ENCODE assay signal across 1 cellular context in the genomic region with DNA sequence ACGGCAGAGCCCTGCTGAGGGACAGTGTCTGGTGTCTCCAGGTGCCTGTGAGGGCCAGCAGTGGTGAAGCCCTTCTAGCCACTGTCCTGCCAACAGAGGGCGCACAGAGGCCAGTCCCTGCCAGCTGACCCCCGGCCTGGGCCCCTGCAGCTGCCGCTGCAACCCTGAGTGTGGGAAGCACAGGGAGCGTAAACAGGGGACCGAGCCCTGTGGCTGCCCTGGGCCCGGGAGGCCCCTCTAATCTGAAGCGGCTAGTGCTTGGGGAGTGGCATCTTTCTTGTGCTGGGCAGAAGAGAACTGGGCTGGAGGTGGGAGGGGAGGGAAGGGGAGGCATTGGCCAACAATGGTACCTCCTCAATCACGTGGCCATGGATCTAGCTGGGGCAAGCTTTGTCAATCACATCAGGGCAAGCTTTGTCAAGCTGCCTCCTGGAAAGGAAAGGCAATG.
TF ChIP-seq lines count a peak whose summit lies in the region.

No MANE protein-coding gene starts in this region.

TF ChIP-seq in HepG2, 621 proteins besides CTCF, POLR2A, EP300 and RAD21 (continued from another document and continues in another):
- TF ChIP-seq, protein P1, sequence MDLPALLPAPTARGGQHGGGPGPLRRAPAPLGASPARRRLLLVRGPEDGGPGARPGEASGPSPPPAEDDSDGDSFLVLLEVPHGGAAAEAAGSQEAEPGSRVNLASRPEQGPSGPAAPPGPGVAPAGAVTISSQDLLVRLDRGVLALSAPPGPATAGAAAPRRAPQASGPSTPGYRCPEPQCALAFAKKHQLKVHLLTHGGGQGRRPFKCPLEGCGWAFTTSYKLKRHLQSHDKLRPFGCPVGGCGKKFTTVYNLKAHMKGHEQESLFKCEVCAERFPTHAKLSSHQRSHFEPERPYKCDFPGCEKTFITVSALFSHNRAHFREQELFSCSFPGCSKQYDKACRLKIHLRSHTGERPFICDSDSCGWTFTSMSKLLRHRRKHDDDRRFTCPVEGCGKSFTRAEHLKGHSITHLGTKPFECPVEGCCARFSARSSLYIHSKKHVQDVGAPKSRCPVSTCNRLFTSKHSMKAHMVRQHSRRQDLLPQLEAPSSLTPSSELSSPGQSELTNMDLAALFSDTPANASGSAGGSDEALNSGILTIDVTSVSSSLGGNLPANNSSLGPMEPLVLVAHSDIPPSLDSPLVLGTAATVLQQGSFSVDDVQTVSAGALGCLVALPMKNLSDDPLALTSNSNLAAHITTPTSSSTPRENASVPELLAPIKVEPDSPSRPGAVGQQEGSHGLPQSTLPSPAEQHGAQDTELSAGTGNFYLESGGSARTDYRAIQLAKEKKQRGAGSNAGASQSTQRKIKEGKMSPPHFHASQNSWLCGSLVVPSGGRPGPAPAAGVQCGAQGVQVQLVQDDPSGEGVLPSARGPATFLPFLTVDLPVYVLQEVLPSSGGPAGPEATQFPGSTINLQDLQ (CRISPR knock-in tag; IDR thresholded peaks at IDR 0.05) = no peak
- TF ChIP-seq EED (CRISPR knock-in tag; IDR thresholded peaks at IDR 0.05) = no peak
- no peak for TF ChIP-seq FOXK2 (IDR thresholded peaks at IDR 0.05)
- TF ChIP-seq, protein P2, sequence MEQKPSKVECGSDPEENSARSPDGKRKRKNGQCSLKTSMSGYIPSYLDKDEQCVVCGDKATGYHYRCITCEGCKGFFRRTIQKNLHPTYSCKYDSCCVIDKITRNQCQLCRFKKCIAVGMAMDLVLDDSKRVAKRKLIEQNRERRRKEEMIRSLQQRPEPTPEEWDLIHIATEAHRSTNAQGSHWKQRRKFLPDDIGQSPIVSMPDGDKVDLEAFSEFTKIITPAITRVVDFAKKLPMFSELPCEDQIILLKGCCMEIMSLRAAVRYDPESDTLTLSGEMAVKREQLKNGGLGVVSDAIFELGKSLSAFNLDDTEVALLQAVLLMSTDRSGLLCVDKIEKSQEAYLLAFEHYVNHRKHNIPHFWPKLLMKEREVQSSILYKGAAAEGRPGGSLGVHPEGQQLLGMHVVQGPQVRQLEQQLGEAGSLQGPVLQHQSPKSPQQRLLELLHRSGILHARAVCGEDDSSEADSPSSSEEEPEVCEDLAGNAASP (CRISPR knock-in tag; IDR thresholded peaks at IDR 0.05; ENCODE audit: borderline replicate concordance) = 0 out of 2 replicates have a peak, but pooled peaks have one; percentile 20
- TF ChIP-seq ZNF263 (CRISPR knock-in tag; IDR thresholded peaks at IDR 0.05) = 0 out of 2 replicates have a peak, but pooled peaks have one; percentile 50
- TF ChIP-seq, protein P3, sequence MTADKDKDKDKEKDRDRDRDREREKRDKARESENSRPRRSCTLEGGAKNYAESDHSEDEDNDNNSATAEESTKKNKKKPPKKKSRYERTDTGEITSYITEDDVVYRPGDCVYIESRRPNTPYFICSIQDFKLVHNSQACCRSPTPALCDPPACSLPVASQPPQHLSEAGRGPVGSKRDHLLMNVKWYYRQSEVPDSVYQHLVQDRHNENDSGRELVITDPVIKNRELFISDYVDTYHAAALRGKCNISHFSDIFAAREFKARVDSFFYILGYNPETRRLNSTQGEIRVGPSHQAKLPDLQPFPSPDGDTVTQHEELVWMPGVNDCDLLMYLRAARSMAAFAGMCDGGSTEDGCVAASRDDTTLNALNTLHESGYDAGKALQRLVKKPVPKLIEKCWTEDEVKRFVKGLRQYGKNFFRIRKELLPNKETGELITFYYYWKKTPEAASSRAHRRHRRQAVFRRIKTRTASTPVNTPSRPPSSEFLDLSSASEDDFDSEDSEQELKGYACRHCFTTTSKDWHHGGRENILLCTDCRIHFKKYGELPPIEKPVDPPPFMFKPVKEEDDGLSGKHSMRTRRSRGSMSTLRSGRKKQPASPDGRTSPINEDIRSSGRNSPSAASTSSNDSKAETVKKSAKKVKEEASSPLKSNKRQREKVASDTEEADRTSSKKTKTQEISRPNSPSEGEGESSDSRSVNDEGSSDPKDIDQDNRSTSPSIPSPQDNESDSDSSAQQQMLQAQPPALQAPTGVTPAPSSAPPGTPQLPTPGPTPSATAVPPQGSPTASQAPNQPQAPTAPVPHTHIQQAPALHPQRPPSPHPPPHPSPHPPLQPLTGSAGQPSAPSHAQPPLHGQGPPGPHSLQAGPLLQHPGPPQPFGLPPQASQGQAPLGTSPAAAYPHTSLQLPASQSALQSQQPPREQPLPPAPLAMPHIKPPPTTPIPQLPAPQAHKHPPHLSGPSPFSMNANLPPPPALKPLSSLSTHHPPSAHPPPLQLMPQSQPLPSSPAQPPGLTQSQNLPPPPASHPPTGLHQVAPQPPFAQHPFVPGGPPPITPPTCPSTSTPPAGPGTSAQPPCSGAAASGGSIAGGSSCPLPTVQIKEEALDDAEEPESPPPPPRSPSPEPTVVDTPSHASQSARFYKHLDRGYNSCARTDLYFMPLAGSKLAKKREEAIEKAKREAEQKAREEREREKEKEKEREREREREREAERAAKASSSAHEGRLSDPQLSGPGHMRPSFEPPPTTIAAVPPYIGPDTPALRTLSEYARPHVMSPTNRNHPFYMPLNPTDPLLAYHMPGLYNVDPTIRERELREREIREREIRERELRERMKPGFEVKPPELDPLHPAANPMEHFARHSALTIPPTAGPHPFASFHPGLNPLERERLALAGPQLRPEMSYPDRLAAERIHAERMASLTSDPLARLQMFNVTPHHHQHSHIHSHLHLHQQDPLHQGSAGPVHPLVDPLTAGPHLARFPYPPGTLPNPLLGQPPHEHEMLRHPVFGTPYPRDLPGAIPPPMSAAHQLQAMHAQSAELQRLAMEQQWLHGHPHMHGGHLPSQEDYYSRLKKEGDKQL (CRISPR knock-in tag; IDR thresholded peaks at IDR 0.05; ENCODE audit: low read depth) = no peak
- no peak for TF ChIP-seq ERF (CRISPR knock-in tag; IDR thresholded peaks at IDR 0.05)
- TF ChIP-seq, protein P4, sequence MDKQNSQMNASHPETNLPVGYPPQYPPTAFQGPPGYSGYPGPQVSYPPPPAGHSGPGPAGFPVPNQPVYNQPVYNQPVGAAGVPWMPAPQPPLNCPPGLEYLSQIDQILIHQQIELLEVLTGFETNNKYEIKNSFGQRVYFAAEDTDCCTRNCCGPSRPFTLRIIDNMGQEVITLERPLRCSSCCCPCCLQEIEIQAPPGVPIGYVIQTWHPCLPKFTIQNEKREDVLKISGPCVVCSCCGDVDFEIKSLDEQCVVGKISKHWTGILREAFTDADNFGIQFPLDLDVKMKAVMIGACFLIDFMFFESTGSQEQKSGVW (CRISPR knock-in tag; IDR thresholded peaks at IDR 0.05; ENCODE audit: borderline replicate concordance) = no peak
- TF ChIP-seq GFI1 (CRISPR knock-in tag; IDR thresholded peaks at IDR 0.05; ENCODE audit: borderline replicate concordance) = no peak
- TF ChIP-seq GATA4 (IDR thresholded peaks at IDR 0.05; ENCODE audit: borderline replicate concordance, low read depth) = no peak
- no peak for TF ChIP-seq CAMTA2 (CRISPR knock-in tag; IDR thresholded peaks at IDR 0.05; ENCODE audit: borderline replicate concordance)
- TF ChIP-seq YEATS2 (CRISPR knock-in tag; IDR thresholded peaks at IDR 0.05; ENCODE audit: borderline replicate concordance) = no peak
- no peak for TF ChIP-seq ZNF629 (CRISPR knock-in tag; conservative IDR thresholded peaks at IDR 0.05)
- peak; percentile 20; the same call in 1 of the 2 replicates for TF ChIP-seq FOXA3 (CRISPR knock-in tag; IDR thresholded peaks at IDR 0.05)
- TF ChIP-seq ZNF761 (CRISPR knock-in tag; conservative IDR thresholded peaks at IDR 0.05) = 0 out of 2 replicates have a peak, but pooled peaks have one; percentile 39
- TF ChIP-seq, protein P5, sequence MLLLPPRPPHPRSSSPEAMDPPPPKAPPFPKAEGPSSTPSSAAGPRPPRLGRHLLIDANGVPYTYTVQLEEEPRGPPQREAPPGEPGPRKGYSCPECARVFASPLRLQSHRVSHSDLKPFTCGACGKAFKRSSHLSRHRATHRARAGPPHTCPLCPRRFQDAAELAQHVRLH (CRISPR knock-in tag; IDR thresholded peaks at IDR 0.05; ENCODE audit: borderline replicate concordance, low read depth) = no peak
- no peak for TF ChIP-seq MIER3 (CRISPR knock-in tag; IDR thresholded peaks at IDR 0.05; ENCODE audit: borderline replicate concordance)
- TF ChIP-seq ZNF557 (CRISPR knock-in tag; IDR thresholded peaks at IDR 0.05) = no peak
- TF ChIP-seq, protein P6, sequence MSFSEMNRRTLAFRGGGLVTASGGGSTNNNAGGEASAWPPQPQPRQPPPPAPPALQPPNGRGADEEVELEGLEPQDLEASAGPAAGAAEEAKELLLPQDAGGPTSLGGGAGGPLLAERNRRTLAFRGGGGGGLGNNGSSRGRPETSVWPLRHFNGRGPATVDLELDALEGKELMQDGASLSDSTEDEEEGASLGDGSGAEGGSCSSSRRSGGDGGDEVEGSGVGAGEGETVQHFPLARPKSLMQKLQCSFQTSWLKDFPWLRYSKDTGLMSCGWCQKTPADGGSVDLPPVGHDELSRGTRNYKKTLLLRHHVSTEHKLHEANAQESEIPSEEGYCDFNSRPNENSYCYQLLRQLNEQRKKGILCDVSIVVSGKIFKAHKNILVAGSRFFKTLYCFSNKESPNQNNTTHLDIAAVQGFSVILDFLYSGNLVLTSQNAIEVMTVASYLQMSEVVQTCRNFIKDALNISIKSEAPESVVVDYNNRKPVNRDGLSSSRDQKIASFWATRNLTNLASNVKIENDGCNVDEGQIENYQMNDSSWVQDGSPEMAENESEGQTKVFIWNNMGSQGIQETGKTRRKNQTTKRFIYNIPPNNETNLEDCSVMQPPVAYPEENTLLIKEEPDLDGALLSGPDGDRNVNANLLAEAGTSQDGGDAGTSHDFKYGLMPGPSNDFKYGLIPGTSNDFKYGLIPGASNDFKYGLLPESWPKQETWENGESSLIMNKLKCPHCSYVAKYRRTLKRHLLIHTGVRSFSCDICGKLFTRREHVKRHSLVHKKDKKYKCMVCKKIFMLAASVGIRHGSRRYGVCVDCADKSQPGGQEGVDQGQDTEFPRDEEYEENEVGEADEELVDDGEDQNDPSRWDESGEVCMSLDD (CRISPR knock-in tag; IDR thresholded peaks at IDR 0.05; ENCODE audit: borderline replicate concordance) = no peak
- 0 out of 2 replicates have a peak, but pooled peaks have one; percentile 28 for TF ChIP-seq RFXANK (CRISPR knock-in tag; IDR thresholded peaks at IDR 0.05)
- TF ChIP-seq ZNF607 (CRISPR knock-in tag; IDR thresholded peaks at IDR 0.05; ENCODE audit: borderline replicate concordance) = no peak
- TF ChIP-seq, protein P7, sequence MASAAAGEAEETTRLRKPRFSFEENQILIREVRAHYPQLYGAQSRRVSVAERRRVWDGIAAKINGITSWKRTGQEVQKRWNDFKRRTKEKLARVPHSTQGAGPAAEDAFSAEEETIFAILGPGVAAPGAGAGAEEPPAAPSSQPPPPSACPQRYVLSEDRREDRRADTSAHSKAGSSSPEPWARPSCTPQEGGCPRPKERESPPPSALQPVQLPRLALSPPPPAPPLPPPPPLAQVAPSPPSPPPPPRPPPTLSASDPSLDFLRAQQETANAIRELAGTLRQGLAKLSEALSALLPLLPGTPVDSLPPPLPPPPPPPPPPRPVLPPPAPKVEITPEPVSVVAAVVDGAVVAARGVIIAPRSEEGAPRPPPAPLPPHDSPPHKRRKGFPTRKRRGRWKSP (CRISPR knock-in tag; IDR thresholded peaks at IDR 0.05) = no peak
- TF ChIP-seq DNMT3B (CRISPR knock-in tag; conservative IDR thresholded peaks at IDR 0.05) = no peak
- TF ChIP-seq, protein P8, sequence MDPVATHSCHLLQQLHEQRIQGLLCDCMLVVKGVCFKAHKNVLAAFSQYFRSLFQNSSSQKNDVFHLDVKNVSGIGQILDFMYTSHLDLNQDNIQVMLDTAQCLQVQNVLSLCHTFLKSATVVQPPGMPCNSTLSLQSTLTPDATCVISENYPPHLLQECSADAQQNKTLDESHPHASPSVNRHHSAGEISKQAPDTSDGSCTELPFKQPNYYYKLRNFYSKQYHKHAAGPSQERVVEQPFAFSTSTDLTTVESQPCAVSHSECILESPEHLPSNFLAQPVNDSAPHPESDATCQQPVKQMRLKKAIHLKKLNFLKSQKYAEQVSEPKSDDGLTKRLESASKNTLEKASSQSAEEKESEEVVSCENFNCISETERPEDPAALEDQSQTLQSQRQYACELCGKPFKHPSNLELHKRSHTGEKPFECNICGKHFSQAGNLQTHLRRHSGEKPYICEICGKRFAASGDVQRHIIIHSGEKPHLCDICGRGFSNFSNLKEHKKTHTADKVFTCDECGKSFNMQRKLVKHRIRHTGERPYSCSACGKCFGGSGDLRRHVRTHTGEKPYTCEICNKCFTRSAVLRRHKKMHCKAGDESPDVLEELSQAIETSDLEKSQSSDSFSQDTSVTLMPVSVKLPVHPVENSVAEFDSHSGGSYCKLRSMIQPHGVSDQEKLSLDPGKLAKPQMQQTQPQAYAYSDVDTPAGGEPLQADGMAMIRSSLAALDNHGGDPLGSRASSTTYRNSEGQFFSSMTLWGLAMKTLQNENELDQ (CRISPR knock-in tag; IDR thresholded peaks at IDR 0.05; ENCODE audit: borderline replicate concordance) = no peak
- no peak for TF ChIP-seq ONECUT2 (CRISPR knock-in tag; IDR thresholded peaks at IDR 0.05)
- no peak for TF ChIP-seq ZNF672 (CRISPR knock-in tag; IDR thresholded peaks at IDR 0.05)
- TF ChIP-seq ZNF207 (IDR thresholded peaks at IDR 0.05; ENCODE audit: borderline replicate concordance) = no peak
- TF ChIP-seq, protein P9, sequence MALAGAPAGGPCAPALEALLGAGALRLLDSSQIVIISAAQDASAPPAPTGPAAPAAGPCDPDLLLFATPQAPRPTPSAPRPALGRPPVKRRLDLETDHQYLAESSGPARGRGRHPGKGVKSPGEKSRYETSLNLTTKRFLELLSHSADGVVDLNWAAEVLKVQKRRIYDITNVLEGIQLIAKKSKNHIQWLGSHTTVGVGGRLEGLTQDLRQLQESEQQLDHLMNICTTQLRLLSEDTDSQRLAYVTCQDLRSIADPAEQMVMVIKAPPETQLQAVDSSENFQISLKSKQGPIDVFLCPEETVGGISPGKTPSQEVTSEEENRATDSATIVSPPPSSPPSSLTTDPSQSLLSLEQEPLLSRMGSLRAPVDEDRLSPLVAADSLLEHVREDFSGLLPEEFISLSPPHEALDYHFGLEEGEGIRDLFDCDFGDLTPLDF (CRISPR knock-in tag; IDR thresholded peaks at IDR 0.05) = no peak
- TF ChIP-seq TOPORS (CRISPR knock-in tag; IDR thresholded peaks at IDR 0.05) = no peak
- TF ChIP-seq, protein P10, sequence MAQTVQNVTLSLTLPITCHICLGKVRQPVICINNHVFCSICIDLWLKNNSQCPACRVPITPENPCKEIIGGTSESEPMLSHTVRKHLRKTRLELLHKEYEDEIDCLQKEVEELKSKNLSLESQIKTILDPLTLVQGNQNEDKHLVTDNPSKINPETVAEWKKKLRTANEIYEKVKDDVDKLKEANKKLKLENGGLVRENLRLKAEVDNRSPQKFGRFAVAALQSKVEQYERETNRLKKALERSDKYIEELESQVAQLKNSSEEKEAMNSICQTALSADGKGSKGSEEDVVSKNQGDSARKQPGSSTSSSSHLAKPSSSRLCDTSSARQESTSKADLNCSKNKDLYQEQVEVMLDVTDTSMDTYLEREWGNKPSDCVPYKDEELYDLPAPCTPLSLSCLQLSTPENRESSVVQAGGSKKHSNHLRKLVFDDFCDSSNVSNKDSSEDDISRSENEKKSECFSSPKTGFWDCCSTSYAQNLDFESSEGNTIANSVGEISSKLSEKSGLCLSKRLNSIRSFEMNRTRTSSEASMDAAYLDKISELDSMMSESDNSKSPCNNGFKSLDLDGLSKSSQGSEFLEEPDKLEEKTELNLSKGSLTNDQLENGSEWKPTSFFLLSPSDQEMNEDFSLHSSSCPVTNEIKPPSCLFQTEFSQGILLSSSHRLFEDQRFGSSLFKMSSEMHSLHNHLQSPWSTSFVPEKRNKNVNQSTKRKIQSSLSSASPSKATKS (CRISPR knock-in tag; IDR thresholded peaks at IDR 0.05) = no peak
